15 cellular contexts compared by ENCODE assay signal in genomic region chr3:170806676-170807075, GRCh38.
A peak's percentile ranks its signal among the peaks of the same experiment; 100 is the strongest.
DNase-seq lines count a peak whose midpoint lies in the region; ATAC-seq and TF ChIP-seq lines count a peak whose summit lies in the region.
"Had no signal": no experiment of that assay in that cellular context is flagged by ENCODE, and none has a peak within 500 bp of the region (broad histone marks: within the 10 kb centered on the region; RNA-seq: fewer than 3 reads in every experiment).

No MANE protein-coding gene starts in this region.

- no peaks in the 10 kb centered on the region for H3K9me3 Mint-ChIP-seq in activated CD4-positive, alpha-beta T cell treated with anti-CD3 and anti-CD28 coated beads, Interleukin-2, amount 10 ng/mL, durations not matched to agents 7 days and 5 days
- H3K9me3 Mint-ChIP-seq: CD8-positive, alpha-beta memory T cell had no signal

- no peak overlapping the region for H3K27ac ChIP-seq in HEK293 (ENCODE audit: extremely low read depth, low read depth, low read length)
- H3K27ac ChIP-seq: BLaER1 had no signal

- POLR2A ChIA-PET in HEK293 (lab: Yijun Ruan, JAX), result no interaction called here
- POLR2A ChIA-PET in activated CD4-positive, alpha-beta T cell treated with anti-CD3 and anti-CD28 coated beads, Interleukin-2, amount 10 ng/mL, durations not matched to agents 7 days and 5 days (lab: Charles Lee), result no interaction called here

- no peaks in the 10 kb centered on the region for H3K9me3 ChIP-seq in HEK293 (ENCODE audit: control insufficient read depth, insufficient read depth, low read depth, low read length)
- H3K9me3 ChIP-seq: BLaER1, Caco-2 had no signal

- no peak overlapping the region for H3K27ac Mint-ChIP-seq in activated CD4-positive, alpha-beta T cell treated with anti-CD3 and anti-CD28 coated beads, Interleukin-2, amount 10 ng/mL, durations not matched to agents 7 days and 5 days
- H3K27ac Mint-ChIP-seq: CD8-positive, alpha-beta memory T cell had no signal

- no peaks in the 10 kb centered on the region for H3K4me1 ChIP-seq in HEK293 (ENCODE audit: control insufficient read depth, insufficient read depth, low read length)
- H3K4me1 ChIP-seq: BLaER1, Caco-2 had no signal

- no peak overlapping the region for H3K4me3 ChIP-seq in HEK293 (ENCODE audit: low read depth, low read length)
- H3K4me3 ChIP-seq: BLaER1 had no signal

- no peak for ATAC-seq in HG02970 (IDR thresholded peaks at IDR 0.05; ENCODE audit: low FRiP score, unreplicated experiment)

- peaks cover 1% of the 10 kb centered on the region for H3K4me1 Mint-ChIP-seq in activated CD4-positive, alpha-beta T cell treated with anti-CD3 and anti-CD28 coated beads, Interleukin-2, amount 10 ng/mL, durations not matched to agents 7 days and 5 days

- H3K4me3 Mint-ChIP-seq in activated CD4-positive, alpha-beta T cell treated with anti-CD3 and anti-CD28 coated beads, Interleukin-2, amount 10 ng/mL, durations not matched to agents 7 days and 5 days, result no peak overlapping the region
- H3K4me3 Mint-ChIP-seq: CD8-positive, alpha-beta memory T cell had no signal

- H3K27me3 Mint-ChIP-seq in activated CD4-positive, alpha-beta T cell treated with anti-CD3 and anti-CD28 coated beads, Interleukin-2, amount 10 ng/mL, durations not matched to agents 7 days and 5 days, result peaks cover 25% of the 10 kb centered on the region

- DNase-seq in NCI-H69 (lab: John Stamatoyannopoulos, UW), result peak; percentile 11
- DNase-seq in kidney tubule cell (ENCODE audit: low spot score), result peak; percentile 13
- DNase-seq in activated CD4-positive, CD25-positive, alpha-beta regulatory T cell (lab: John Stamatoyannopoulos, UW), result no peak
- DNase-seq in activated CD4-positive, alpha-beta T cell treated with anti-CD3 and anti-CD28 coated beads, Interleukin-2, amount 10 ng/mL, durations not matched to agents 7 days and 5 days, result no peak
- DNase-seq in cerebellar nuclear complex (lab: John Stamatoyannopoulos, UW), result no peak
- DNase-seq: AML-193; Caco-2; CD8-positive, alpha-beta memory T cell; DMS53; GF-D8; HCEC 1CT; KG1 had no signal

- H3K36me3 Mint-ChIP-seq in activated CD4-positive, alpha-beta T cell treated with anti-CD3 and anti-CD28 coated beads, Interleukin-2, amount 10 ng/mL, durations not matched to agents 7 days and 5 days (ENCODE audit: low read depth), result no peaks in the 10 kb centered on the region

- TF ChIP-seq CTCF in HEK293 (tag by site-specific recombination; IDR thresholded peaks at IDR 0.05), result no peak

- CTCF ChIA-PET in HEK293 (lab: Yijun Ruan, JAX), result interaction anchor here (1.1 kb wide), 1 partner anchor 48 kb away, joined by 4 read pairs; no protein-coding TSS in a partner anchor
- CTCF ChIA-PET in activated CD4-positive, alpha-beta T cell treated with anti-CD3 and anti-CD28 coated beads, Interleukin-2, amount 10 ng/mL, durations not matched to agents 7 days and 5 days (lab: Charles Lee), result no interaction called here

- no peaks in the 10 kb centered on the region for H3K36me3 ChIP-seq in HEK293 (ENCODE audit: control insufficient read depth in 2 of 2, insufficient read depth in 1 of 2, low read length in 2 of 2)
- H3K36me3 ChIP-seq: BLaER1 had no signal

TF ChIP-seq in HEK293, 187 proteins besides CTCF, POLR2A, EP300 and RAD21:
- TF ChIP-seq ZNF623 (tag by site-specific recombination; IDR thresholded peaks at IDR 0.05) (no peak), ZNF266 (tag by site-specific recombination; IDR thresholded peaks at IDR 0.05; ENCODE audit: low read depth) (peak; percentile 15; the same call in 1 of the 2 replicates)

Comparison
In these comparisons a context has a peak if more than half of its experiments do, and no peak if none do; other contexts are left out.
1. DNase-seq: peak in NCI-H69 (single experiment) and kidney tubule cell (single experiment); none in activated CD4-positive, CD25-positive, alpha-beta regulatory T cell (0 of 4), activated CD4-positive, alpha-beta T cell treated with anti-CD3 and anti-CD28 coated beads, Interleukin-2, amount 10 ng/mL, durations not matched to agents 7 days and 5 days (single experiment) and cerebellar nuclear complex (0 of 2).